In genomic region chr1:229252228-229252984, GRCh38 we compare ENCODE assay signal across 12 cellular contexts. TPM values are rescaled to one million over a fixed set of nuclear protein-coding genes. Genes with fewer than 3 reads are reported as not detected.
DNase-seq lines count a peak whose midpoint lies in the region; ATAC-seq and TF ChIP-seq lines count a peak whose summit lies in the region.
"Had no signal": no experiment of that assay in that cellular context is flagged by ENCODE, and none has a peak within 500 bp of the region (broad histone marks: within the 10 kb centered on the region; RNA-seq: fewer than 3 reads in every experiment).

No MANE protein-coding gene starts in this region.

- no peaks in the 10 kb centered on the region for H3K36me3 ChIP-seq in NT2/D1 (ENCODE audit: insufficient read depth, insufficient read length, low read length)
- H3K36me3 ChIP-seq: prostate gland had no signal

- H3K9me3 Mint-ChIP-seq in activated naive CD4-positive, alpha-beta T cell treated with anti-CD3 and anti-CD28 coated beads, Interleukin-2, amount 10 ng/mL, durations not matched to agents 7 days and 5 days, result no peaks in the 10 kb centered on the region
- H3K9me3 Mint-ChIP-seq in activated naive CD4-positive, alpha-beta T cell treated with anti-CD3 and anti-CD28 coated beads for 36 hours, result no peaks in the 10 kb centered on the region

- no peak for DNase-seq in activated naive CD4-positive, alpha-beta T cell treated with anti-CD3 and anti-CD28 coated beads, Interleukin-2, amount 10 ng/mL, durations not matched to agents 7 days and 5 days
- DNase-seq in activated naive CD4-positive, alpha-beta T cell treated with anti-CD3 and anti-CD28 coated beads for 36 hours, result no peak
- DNase-seq in NT2/D1 (ENCODE audit: low read depth, low spot score), result no peak
- no peak for DNase-seq in dorsolateral prefrontal cortex
- no peak for DNase-seq in substantia nigra (lab: John Stamatoyannopoulos, UW)
- no peak for DNase-seq in SKM-1 (lab: John Stamatoyannopoulos, UW; ENCODE audit: unreplicated experiment)
- DNase-seq: EL; NCI-H226; stimulated activated CD8-positive, alpha-beta memory T cell treated with anti-CD3 and anti-CD28 coated beads, Interleukin-4, amount 100 ng/mL, for 48 hours had no signal

- H3K27ac ChIP-seq in dorsolateral prefrontal cortex, result peak overlapping the region in 56 of 59 donors; percentile 18 to 97 (median 89)
- H3K27ac ChIP-seq in substantia nigra (ENCODE audit: low read depth, low read length, poor library complexity, severe bottlenecking), result peak overlapping the region; percentile 89
- H3K27ac ChIP-seq: prostate gland had no signal

- no peaks in the 10 kb centered on the region for H3K9me3 ChIP-seq in NT2/D1 (ENCODE audit: insufficient read depth, low read length)
- H3K9me3 ChIP-seq: prostate gland had no signal

- H3K4me1 ChIP-seq in NT2/D1 (ENCODE audit: insufficient read depth, insufficient read length), result peaks cover 10% of the 10 kb centered on the region
- H3K4me1 ChIP-seq: prostate gland had no signal

- H3K4me1 Mint-ChIP-seq in activated naive CD4-positive, alpha-beta T cell treated with anti-CD3 and anti-CD28 coated beads, Interleukin-2, amount 10 ng/mL, durations not matched to agents 7 days and 5 days, result peaks cover 53% of the 10 kb centered on the region
- peaks cover 64% of the 10 kb centered on the region for H3K4me1 Mint-ChIP-seq in activated naive CD4-positive, alpha-beta T cell treated with anti-CD3 and anti-CD28 coated beads for 36 hours (ENCODE audit: low read depth)

- ATAC-seq in GM21381 (IDR thresholded peaks at IDR 0.05; ENCODE audit: unreplicated experiment) (no peak), HG03442 (IDR thresholded peaks at IDR 0.05; ENCODE audit: unreplicated experiment) (no peak)

- no peaks in the 10 kb centered on the region for H3K36me3 Mint-ChIP-seq in activated naive CD4-positive, alpha-beta T cell treated with anti-CD3 and anti-CD28 coated beads, Interleukin-2, amount 10 ng/mL, durations not matched to agents 7 days and 5 days
- no peaks in the 10 kb centered on the region for H3K36me3 Mint-ChIP-seq in activated naive CD4-positive, alpha-beta T cell treated with anti-CD3 and anti-CD28 coated beads for 36 hours (ENCODE audit: low read depth)

- no peaks in the 10 kb centered on the region for H3K27me3 ChIP-seq in NT2/D1 (ENCODE audit: insufficient read depth, insufficient read length)
- no peaks in the 10 kb centered on the region for H3K27me3 ChIP-seq in dorsolateral prefrontal cortex

- intact Hi-C loops in activated naive CD4-positive, alpha-beta T cell treated with anti-CD3 and anti-CD28 coated beads for 36 hours (cut with micrococcal nuclease), result loop anchor here (2.0 to 5.0 kb wide), 4 partner anchors 22 to 752 kb away; partner anchors contain the start of genes RHOU, TAF5L and URB2
- intact Hi-C loops in dorsolateral prefrontal cortex (cut with DNase I), result loop anchor here (10.0 kb wide), 1 partner anchor 518 kb away; the partner anchor contains the start of gene RHOU (in 2 of the 2)

- TF ChIP-seq CTCF in dorsolateral prefrontal cortex (IDR thresholded peaks at IDR 0.05 in 54 of 56, conservative IDR thresholded peaks at IDR 0.05 in 2 of 56; ENCODE audit: low read depth in 1 of 56, partially characterized antibody in 56 of 56), result no peak

- H3K4me3 Mint-ChIP-seq in activated naive CD4-positive, alpha-beta T cell treated with anti-CD3 and anti-CD28 coated beads, Interleukin-2, amount 10 ng/mL, durations not matched to agents 7 days and 5 days, result peak overlapping the region; percentile 73
- no peak overlapping the region for H3K4me3 Mint-ChIP-seq in activated naive CD4-positive, alpha-beta T cell treated with anti-CD3 and anti-CD28 coated beads for 36 hours

- CTCF ChIA-PET in activated naive CD4-positive, alpha-beta T cell treated with anti-CD3 and anti-CD28 coated beads, Interleukin-2, amount 10 ng/mL, durations not matched to agents 7 days and 5 days (lab: Charles Lee), result no interaction called here
- CTCF ChIA-PET in activated naive CD4-positive, alpha-beta T cell treated with anti-CD3 and anti-CD28 coated beads for 36 hours (lab: Charles Lee), result interaction anchor here (1.8 kb wide), 1 partner anchor 24 kb away, joined by 6 read pairs; no protein-coding TSS in a partner anchor

- H3K4me3 ChIP-seq in NT2/D1 (ENCODE audit: insufficient read length, low read depth) (no peak overlapping the region), dorsolateral prefrontal cortex (no peak overlapping the region)
- H3K4me3 ChIP-seq: prostate gland had no signal

- H3K9ac ChIP-seq in NT2/D1 (ENCODE audit: insufficient read length, low read depth), result peak overlapping the region; percentile 1

- peak overlapping the region; percentile 98 for H3K27ac Mint-ChIP-seq in activated naive CD4-positive, alpha-beta T cell treated with anti-CD3 and anti-CD28 coated beads, Interleukin-2, amount 10 ng/mL, durations not matched to agents 7 days and 5 days
- H3K27ac Mint-ChIP-seq in activated naive CD4-positive, alpha-beta T cell treated with anti-CD3 and anti-CD28 coated beads for 36 hours, result no peak overlapping the region

- peaks cover 3% of the 10 kb centered on the region for H3K27me3 Mint-ChIP-seq in activated naive CD4-positive, alpha-beta T cell treated with anti-CD3 and anti-CD28 coated beads, Interleukin-2, amount 10 ng/mL, durations not matched to agents 7 days and 5 days
- no peaks in the 10 kb centered on the region for H3K27me3 Mint-ChIP-seq in activated naive CD4-positive, alpha-beta T cell treated with anti-CD3 and anti-CD28 coated beads for 36 hours (ENCODE audit: low read depth)

RNA-seq across cellular contexts. Expression of gene RAB4A, which starts 18.5 kb away (rescaled TPM):
- 10 to 100 TPM; 15.8 to 19.9 TPM for total RNA-seq in activated naive CD4-positive, alpha-beta T cell treated with anti-CD3 and anti-CD28 coated beads for 36 hours
- 100 to 1,000 TPM in 15 of 120 experiments, 10 to 100 TPM in 105; 64.3 to 117 (median 86.8) TPM for total RNA-seq in dorsolateral prefrontal cortex
